In genomic region chr3:157491136-157491535, GRCh38 we compare ENCODE assay signal across 21 cellular contexts. TPM values are rescaled to one million over a fixed set of nuclear protein-coding genes. Genes with fewer than 3 reads are reported as not detected.
DNase-seq lines count a peak whose midpoint lies in the region; ATAC-seq and TF ChIP-seq lines count a peak whose summit lies in the region.
"Had no signal": no experiment of that assay in that cellular context is flagged by ENCODE, and none has a peak within 500 bp of the region (broad histone marks: within the 10 kb centered on the region; RNA-seq: fewer than 3 reads in every experiment).

No MANE protein-coding gene starts in this region.

- H3K27me3 Mint-ChIP-seq in mesothelial cell of epicardium (ENCODE audit: low read depth): no peaks in the 10 kb centered on the region

- ATAC-seq in HG03159 (IDR thresholded peaks at IDR 0.05; ENCODE audit: unreplicated experiment): no peak
- no peak for ATAC-seq in HG03108 (IDR thresholded peaks at IDR 0.05; ENCODE audit: unreplicated experiment)
- ATAC-seq: Right ventricle myocardium inferior had no signal

- H3K27ac Mint-ChIP-seq in mesothelial cell of epicardium: peak overlapping the region; percentile 10
- H3K27ac Mint-ChIP-seq: B cell; CD4-positive, alpha-beta T cell had no signal

- DNase-seq in DMS53 (lab: John Stamatoyannopoulos, UW) (peak; percentile 28), DMS53 treated with DMSO at 0.1 percent for 48 hours (lab: John Stamatoyannopoulos, UW; ENCODE audit: unreplicated experiment) (no peak), NCI-H1105 (lab: John Stamatoyannopoulos, UW) (peak; percentile 54), NCI-H510A (lab: John Stamatoyannopoulos, UW) (peak; percentile 19), mesothelial cell of epicardium (ENCODE audit: low spot score in 2 of 2, unreplicated experiment in 2 of 2) (no peak), COLO829 (ENCODE audit: low spot score) (no peak)
- DNase-seq: Calu3; CD4-positive, alpha-beta T cell; DND-41; GM23248; HCEC 1CT; KG1; NCI-H1048; NCI-H187 treated with DMSO at 0.1 percent for 48 hours; NCI-H446; NCI-H748 treated with DMSO at 0.1 percent for 48 hours; Peyer's patch had no signal

- no peak overlapping the region for H3K4me3 Mint-ChIP-seq in mesothelial cell of epicardium
- H3K4me3 Mint-ChIP-seq: B cell; CD4-positive, alpha-beta T cell had no signal

- H3K9me3 Mint-ChIP-seq in mesothelial cell of epicardium: no peaks in the 10 kb centered on the region
- H3K9me3 Mint-ChIP-seq: CD4-positive, alpha-beta T cell had no signal

- H3K36me3 Mint-ChIP-seq in mesothelial cell of epicardium: no peaks in the 10 kb centered on the region

- no peak for TF ChIP-seq CTCF in mesothelial cell of epicardium (IDR thresholded peaks at IDR 0.05; ENCODE audit: unreplicated experiment)

- peaks cover 10% of the 10 kb centered on the region for H3K4me1 Mint-ChIP-seq in mesothelial cell of epicardium
- H3K4me1 Mint-ChIP-seq: B cell had no signal

RNA-seq across cellular contexts. Expression of gene VEPH1, which starts 12.1 kb away (rescaled TPM):
- total RNA-seq in mesothelial cell of epicardium: 7.2 to 10.2 TPM (median 7.9 TPM) in 3 replicates
- total RNA-seq: B cell; CD4-positive, alpha-beta T cell had no signal

RNA-seq across cellular contexts. Expression of gene PTX3, which starts 54.5 kb away (rescaled TPM):
- total RNA-seq in mesothelial cell of epicardium: 35.6 to 44.1 TPM (median 39.9 TPM) in 3 replicates

Comparison
In these comparisons a context has a peak if more than half of its experiments do, and no peak if none do; other contexts are left out.
1. DNase-seq: peak in DMS53 (single experiment), NCI-H1105 (single experiment) and NCI-H510A (single experiment); none in DMS53 treated with DMSO at 0.1 percent for 48 hours (single experiment), mesothelial cell of epicardium (0 of 2) and COLO829 (single experiment).